ENCODE assay signal across 21 cellular contexts in the genomic region with DNA sequence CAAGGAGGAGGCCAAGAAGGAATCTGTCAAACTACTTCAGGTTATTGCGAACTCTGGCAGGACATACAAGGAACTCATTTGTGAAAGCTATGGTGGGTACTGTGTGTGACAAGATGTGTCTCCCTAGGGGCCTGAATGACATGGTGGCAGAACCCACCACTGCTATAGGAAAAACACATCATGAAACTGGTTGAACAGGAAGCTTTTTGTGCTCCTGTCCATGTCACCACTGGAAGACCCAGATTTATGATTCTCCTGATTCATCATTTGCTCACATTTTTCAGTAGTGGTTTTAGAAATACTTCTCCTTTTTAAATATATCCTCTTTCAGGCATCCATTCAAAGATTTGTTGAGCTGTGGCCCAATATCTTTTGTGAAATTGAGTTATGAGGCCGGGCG. TPM values are rescaled to one million over a fixed set of nuclear protein-coding genes. Genes with fewer than 3 reads are reported as not detected.
DNase-seq lines count a peak whose midpoint lies in the region; ATAC-seq and TF ChIP-seq lines count a peak whose summit lies in the region.
"Had no signal": no experiment of that assay in that cellular context is flagged by ENCODE, and none has a peak within 500 bp of the region (broad histone marks: within the 10 kb centered on the region; RNA-seq: fewer than 3 reads in every experiment).

No MANE protein-coding gene starts in this region.

- CTCF ChIA-PET in Calu3 (lab: Charles Lee): interaction anchor here (0.5 to 1.8 kb wide), 3 partner anchors 29 to 45 kb away, joined by 3 to 8 read pairs (median 5); no protein-coding TSS in a partner anchor

- ATAC-seq in T-helper 17 cell (no peak), GM18498 (IDR thresholded peaks at IDR 0.05; ENCODE audit: unreplicated experiment) (no peak), upper lobe of right lung (no peak)
- ATAC-seq in stimulated activated naive B cell treated with anti-CD40 and anti-IgM and Interleukin-4, amounts not matched to agents 10 μg/mL and 1 μg/mL and 100 μg/mL, for 72 hours (replicated peaks): peak; percentile 73
- ATAC-seq: naive thymus-derived CD8-positive, alpha-beta T cell; pancreas; right cardiac atrium; T-cell had no signal

- no peak overlapping the region for H3K27ac ChIP-seq in upper lobe of right lung
- H3K27ac ChIP-seq: cardiac muscle cell, pancreas had no signal

- no peaks in the 10 kb centered on the region for H3K9me3 Mint-ChIP-seq in activated T-cell treated with anti-CD3 and anti-CD28 coated beads, Interleukin-2, amount 50 U/mL, for 24 hours
- no peaks in the 10 kb centered on the region for H3K9me3 Mint-ChIP-seq in stimulated activated naive B cell treated with anti-CD40 and anti-IgM and Interleukin-4, amounts not matched to agents 10 μg/mL and 1 μg/mL and 100 μg/mL, for 72 hours
- no peaks in the 10 kb centered on the region for H3K9me3 Mint-ChIP-seq in Calu3 (ENCODE audit: low read depth, unreplicated experiment)
- H3K9me3 Mint-ChIP-seq: naive thymus-derived CD8-positive, alpha-beta T cell; T-cell had no signal

- no peaks in the 10 kb centered on the region for H3K36me3 ChIP-seq in upper lobe of right lung
- H3K36me3 ChIP-seq: cardiac muscle cell, pancreas had no signal

- no peak for DNase-seq in activated T-cell treated with anti-CD3 and anti-CD28 coated beads, Interleukin-2, amount 50 U/mL, for 24 hours
- DNase-seq in activated T-cell treated with anti-CD3 and anti-CD28 coated beads, Interleukin-2, amount 50 U/mL, for 48 hours: no peak
- peak; percentile 95 for DNase-seq in MV-4-11 (lab: John Stamatoyannopoulos, UW)
- no peak for DNase-seq in T-helper 17 cell
- DNase-seq in stimulated activated naive B cell treated with anti-CD40 and anti-IgM and Interleukin-4, amounts not matched to agents 10 μg/mL and 1 μg/mL and 100 μg/mL, for 72 hours: peak; percentile 57
- no peak for DNase-seq in Calu3
- no peak for DNase-seq in upper lobe of right lung
- DNase-seq: activated naive CD4-positive, alpha-beta T cell treated with anti-CD3 and anti-CD28 coated beads, Interleukin-2, amount 50 U/mL, for 16 hours; anterior cingulate cortex; cortex of kidney; naive thymus-derived CD8-positive, alpha-beta T cell; NCI-H1930; NK-92 treated with Interleukin-12 subunit alpha and Interleukin-12 subunit beta, amount 100 ng/mL, for 24 hours; pancreas; right cardiac atrium; T-cell; trophoblast cell had no signal

- no peaks in the 10 kb centered on the region for H3K36me3 Mint-ChIP-seq in activated T-cell treated with anti-CD3 and anti-CD28 coated beads, Interleukin-2, amount 50 U/mL, for 24 hours (ENCODE audit: low read depth)
- peaks cover 2% of the 10 kb centered on the region for H3K36me3 Mint-ChIP-seq in T-helper 17 cell (ENCODE audit: low read depth)
- H3K36me3 Mint-ChIP-seq in stimulated activated naive B cell treated with anti-CD40 and anti-IgM and Interleukin-4, amounts not matched to agents 10 μg/mL and 1 μg/mL and 100 μg/mL, for 72 hours: peaks cover 0 to 1% of the 10 kb centered on the region in 2 donors
- H3K36me3 Mint-ChIP-seq in Calu3 (ENCODE audit: insufficient read depth, unreplicated experiment): no peaks in the 10 kb centered on the region
- H3K36me3 Mint-ChIP-seq: T-cell had no signal

- TF ChIP-seq CTCF in Calu3 (IDR thresholded peaks at IDR 0.05; ENCODE audit: unreplicated experiment): no peak
- no peak for TF ChIP-seq CTCF in upper lobe of right lung (IDR thresholded peaks at IDR 0.05)

- H3K4me1 ChIP-seq in upper lobe of right lung: no peaks in the 10 kb centered on the region
- H3K4me1 ChIP-seq: pancreas had no signal

- BruUV-seq in Calu3 (replicated peaks; lab: Mats Ljungman, UMichigan): no TSS peak

- H3K27me3 ChIP-seq in upper lobe of right lung: no peaks in the 10 kb centered on the region
- H3K27me3 ChIP-seq: cardiac muscle cell, pancreas had no signal

- H3K27ac Mint-ChIP-seq in activated T-cell treated with anti-CD3 and anti-CD28 coated beads, Interleukin-2, amount 50 U/mL, for 24 hours: peak overlapping the region; percentile 19
- H3K27ac Mint-ChIP-seq in T-helper 17 cell (peak overlapping the region; percentile 43), Calu3 (ENCODE audit: unreplicated experiment) (no peak overlapping the region)
- H3K27ac Mint-ChIP-seq in stimulated activated naive B cell treated with anti-CD40 and anti-IgM and Interleukin-4, amounts not matched to agents 10 μg/mL and 1 μg/mL and 100 μg/mL, for 72 hours: peak overlapping the region; percentile 90

- intact Hi-C loops in Calu3 (cut with micrococcal nuclease; ENCODE audit: unreplicated experiment) (no loop called here), upper lobe of right lung (cut with DNase I) (no loop called here)

- no peak overlapping the region for H3K4me3 Mint-ChIP-seq in activated T-cell treated with anti-CD3 and anti-CD28 coated beads, Interleukin-2, amount 50 U/mL, for 24 hours
- no peak overlapping the region for H3K4me3 Mint-ChIP-seq in T-helper 17 cell
- H3K4me3 Mint-ChIP-seq in stimulated activated naive B cell treated with anti-CD40 and anti-IgM and Interleukin-4, amounts not matched to agents 10 μg/mL and 1 μg/mL and 100 μg/mL, for 72 hours: no peak overlapping the region
- H3K4me3 Mint-ChIP-seq in Calu3 (ENCODE audit: low read depth, unreplicated experiment): no peak overlapping the region

- peaks cover 30% of the 10 kb centered on the region for H3K4me1 Mint-ChIP-seq in activated T-cell treated with anti-CD3 and anti-CD28 coated beads, Interleukin-2, amount 50 U/mL, for 24 hours (ENCODE audit: low read depth)
- H3K4me1 Mint-ChIP-seq in T-helper 17 cell: peaks cover 6% of the 10 kb centered on the region
- H3K4me1 Mint-ChIP-seq in stimulated activated naive B cell treated with anti-CD40 and anti-IgM and Interleukin-4, amounts not matched to agents 10 μg/mL and 1 μg/mL and 100 μg/mL, for 72 hours: peaks cover 32 to 58% of the 10 kb centered on the region in 2 donors
- H3K4me1 Mint-ChIP-seq in Calu3 (ENCODE audit: low read depth, unreplicated experiment): peaks cover 7% of the 10 kb centered on the region

- no peaks in the 10 kb centered on the region for H3K27me3 Mint-ChIP-seq in activated T-cell treated with anti-CD3 and anti-CD28 coated beads, Interleukin-2, amount 50 U/mL, for 24 hours
- H3K27me3 Mint-ChIP-seq in T-helper 17 cell (peaks cover 6% of the 10 kb centered on the region), Calu3 (ENCODE audit: unreplicated experiment) (no peaks in the 10 kb centered on the region)
- H3K27me3 Mint-ChIP-seq in stimulated activated naive B cell treated with anti-CD40 and anti-IgM and Interleukin-4, amounts not matched to agents 10 μg/mL and 1 μg/mL and 100 μg/mL, for 72 hours: no peaks in the 10 kb centered on the region
- H3K27me3 Mint-ChIP-seq: T-cell had no signal

- H3K9me3 ChIP-seq in T-helper 17 cell (ENCODE audit: control insufficient read depth, low read length, poor library complexity, severe bottlenecking) (no peaks in the 10 kb centered on the region), upper lobe of right lung (no peaks in the 10 kb centered on the region)
- H3K9me3 ChIP-seq: pancreas had no signal

- no peak overlapping the region for H3K4me3 ChIP-seq in upper lobe of right lung
- H3K4me3 ChIP-seq: cardiac muscle cell, pancreas had no signal

RNA-seq across cellular contexts. Expression of a gene that starts 23.6 kb away (rescaled TPM):
- total RNA-seq in T-helper 17 cell (10 to 100 TPM; 53.0 to 56.8 TPM), Calu3 (2022) (4.7 and 5.8 TPM in 2 replicates), upper lobe of right lung (5.9 TPM)
- total RNA-seq: A172 had no signal

RNA-seq across cellular contexts. Expression of a gene that starts 23.9 kb away (rescaled TPM):
- total RNA-seq in T-helper 17 cell: 1 to 10 TPM; 2.6 to 2.8 TPM
- total RNA-seq in Calu3 (2022): 10.9 and 13.3 TPM in 2 replicates
- total RNA-seq in upper lobe of right lung: 13.9 TPM

RNA-seq across cellular contexts. Expression of a gene that starts 32.8 kb away (rescaled TPM):
- total RNA-seq in T-helper 17 cell: not detected
- total RNA-seq in Calu3 (2022): not detected in 2 replicates
- not detected for total RNA-seq in upper lobe of right lung
- total RNA-seq: A172; cardiac muscle cell; mesenteric fat pad; naive thymus-derived CD8-positive, alpha-beta T cell; pancreas; right cardiac atrium had no signal

RNA-seq across cellular contexts. Expression of a gene that starts 41.5 kb away (rescaled TPM):
- 1 to 10 TPM; 1.4 to 1.7 TPM for total RNA-seq in T-helper 17 cell
- total RNA-seq in Calu3 (2022): 54.9 and 67.6 TPM in 2 replicates
- 0.93 TPM for total RNA-seq in upper lobe of right lung

Comparison
In these comparisons a context has a peak if more than half of its experiments do, and no peak if none do; other contexts are left out.
1. DNase-seq: peak in MV-4-11 (single experiment) and stimulated activated naive B cell treated with anti-CD40 and anti-IgM and Interleukin-4, amounts not matched to agents 10 μg/mL and 1 μg/mL and 100 μg/mL, for 72 hours (single experiment); none in activated T-cell treated with anti-CD3 and anti-CD28 coated beads, Interleukin-2, amount 50 U/mL, for 24 hours (single experiment), activated T-cell treated with anti-CD3 and anti-CD28 coated beads, Interleukin-2, amount 50 U/mL, for 48 hours (0 of 2), T-helper 17 cell (0 of 3), Calu3 (single experiment) and upper lobe of right lung (single experiment).
2. ATAC-seq: peak in stimulated activated naive B cell treated with anti-CD40 and anti-IgM and Interleukin-4, amounts not matched to agents 10 μg/mL and 1 μg/mL and 100 μg/mL, for 72 hours (2 of 2); none in T-helper 17 cell (single experiment), GM18498 (single experiment) and upper lobe of right lung (single experiment).